ENCODE assay signal across 13 cellular contexts in the genomic region with DNA sequence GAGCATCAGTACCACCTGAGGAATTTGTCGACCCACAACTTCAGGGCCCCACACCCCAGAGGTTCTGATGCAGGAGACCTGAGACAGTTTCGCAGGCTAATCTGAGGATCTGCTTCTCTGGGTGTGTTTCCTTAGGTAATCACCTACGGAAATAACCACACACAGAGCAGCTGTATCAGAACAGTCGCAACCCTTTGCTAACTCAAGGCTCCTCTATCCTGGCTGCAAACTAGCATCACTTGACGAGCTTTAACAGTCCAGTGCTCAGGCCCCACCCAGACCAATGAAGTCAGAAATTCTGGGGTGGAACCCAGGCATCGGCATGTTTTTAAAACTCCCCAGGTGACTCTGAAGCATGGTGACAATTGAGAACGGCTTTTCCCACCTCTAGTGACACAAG. TPM values are rescaled to one million over a fixed set of nuclear protein-coding genes. Genes with fewer than 3 reads are reported as not detected.
DNase-seq lines count a peak whose midpoint lies in the region; ATAC-seq and TF ChIP-seq lines count a peak whose summit lies in the region.
"Had no signal": no experiment of that assay in that cellular context is flagged by ENCODE, and none has a peak within 500 bp of the region (broad histone marks: within the 10 kb centered on the region; RNA-seq: fewer than 3 reads in every experiment).

No MANE protein-coding gene starts in this region.

- TF ChIP-seq CTCF in Caco-2 (IDR thresholded peaks at IDR 0.05; ENCODE audit: insufficient read depth in 1 of 2, low read depth in 1 of 2, low read length in 1 of 2, severe bottlenecking in 1 of 2, unreplicated experiment in 1 of 2) (no peak), GM23338 (conservative IDR thresholded peaks at IDR 0.05; ENCODE audit: low read depth in 2 of 2) (no peak)

- CTCF ChIA-PET in Caco-2 (lab: Charles Lee): interaction anchor here (1.3 kb wide), 1 partner anchor 13 kb away, joined by 4 read pairs; no protein-coding TSS in a partner anchor

- BruUV-seq in Caco-2 (replicated peaks; lab: Mats Ljungman, UMichigan): no TSS peak

- peaks cover 58% of the 10 kb centered on the region for H3K4me1 Mint-ChIP-seq in Caco-2 (ENCODE audit: low read depth, unreplicated experiment)
- H3K4me1 Mint-ChIP-seq in GM23338: peaks cover 18% of the 10 kb centered on the region
- H3K4me1 Mint-ChIP-seq in natural killer cell treated with Interleukin-12 subunit alpha and Interleukin-12 subunit beta and Interleukin-15 and Interleukin-18, amount 100 ng/mL, for 72 hours (ENCODE audit: low read depth in 2 of 2): no peaks in the 10 kb centered on the region

- H3K4me3 ChIP-seq in Caco-2 (ENCODE audit: low read depth, low read length) (no peak overlapping the region), GM23338 (no peak overlapping the region), Karpas-422 (ENCODE audit: low read length) (no peak overlapping the region)
- H3K4me3 ChIP-seq: cardiac muscle cell, heart right ventricle, upper lobe of left lung had no signal

- H3K9me2 ChIP-seq in GM23338 (ENCODE audit: insufficient read depth) (peaks cover 10% of the 10 kb centered on the region; the same call in 1 of the 2 replicates), Karpas-422 (replicated peaks; ENCODE audit: insufficient read depth, low read length) (no peaks in the 10 kb centered on the region)

- H3K79me2 ChIP-seq in GM23338 (replicated peaks; ENCODE audit: insufficient read depth) (no peaks in the 10 kb centered on the region), Karpas-422 (ENCODE audit: low read length) (no peaks in the 10 kb centered on the region)

- H3K9ac ChIP-seq in Karpas-422 (ENCODE audit: low read length): no peak overlapping the region

- ATAC-seq in GM18907 (IDR thresholded peaks at IDR 0.05; ENCODE audit: unreplicated experiment) (peak; percentile 42), GM23338 (no peak)
- no peak for ATAC-seq in natural killer cell treated with Interleukin-12 subunit alpha and Interleukin-12 subunit beta and Interleukin-15 and Interleukin-18, amount 100 ng/mL, for 72 hours
- ATAC-seq: heart right ventricle had no signal

- H3K4me3 Mint-ChIP-seq in Caco-2 (ENCODE audit: unreplicated experiment) (no peak overlapping the region), GM23338 (no peak overlapping the region)
- no peak overlapping the region for H3K4me3 Mint-ChIP-seq in natural killer cell treated with Interleukin-12 subunit alpha and Interleukin-12 subunit beta and Interleukin-15 and Interleukin-18, amount 100 ng/mL, for 72 hours

- no peaks in the 10 kb centered on the region for H3K27me3 Mint-ChIP-seq in Caco-2 (ENCODE audit: insufficient read depth, unreplicated experiment)
- peaks cover 13% of the 10 kb centered on the region for H3K27me3 Mint-ChIP-seq in GM23338 (ENCODE audit: insufficient read depth, low read depth, poor library complexity)
- H3K27me3 Mint-ChIP-seq in natural killer cell treated with Interleukin-12 subunit alpha and Interleukin-12 subunit beta and Interleukin-15 and Interleukin-18, amount 100 ng/mL, for 72 hours: peaks cover 23 to 31% of the 10 kb centered on the region in 2 donors

- H3K4me1 ChIP-seq in Caco-2: peaks cover 71% of the 10 kb centered on the region
- H3K4me1 ChIP-seq in GM23338 (ENCODE audit: insufficient read depth): peaks cover 17% of the 10 kb centered on the region
- peaks cover 44% of the 10 kb centered on the region for H3K4me1 ChIP-seq in Karpas-422 (ENCODE audit: low read length)

- POLR2A ChIA-PET in Caco-2 (lab: Charles Lee): interaction anchor here (0.5 kb wide), 1 partner anchor 11 kb away, joined by 7 read pairs; no protein-coding TSS in a partner anchor

- H3K4me2 ChIP-seq in GM23338 (no peak overlapping the region), Karpas-422 (ENCODE audit: low read depth, low read length, poor library complexity, severe bottlenecking) (no peak overlapping the region)

- H3K27ac ChIP-seq in GM23338 (ENCODE audit: low read depth) (no peak overlapping the region), Karpas-422 (ENCODE audit: low read length) (no peak overlapping the region)
- H3K27ac ChIP-seq: cardiac muscle cell, heart right ventricle, upper lobe of left lung had no signal

- no peaks in the 10 kb centered on the region for H3K27me3 ChIP-seq in Caco-2 (replicated peaks; ENCODE audit: control insufficient read depth, insufficient read depth, low read length)
- no peaks in the 10 kb centered on the region for H3K27me3 ChIP-seq in GM23338 (ENCODE audit: insufficient read depth)
- H3K27me3 ChIP-seq in Karpas-422 (ENCODE audit: low read length): no peaks in the 10 kb centered on the region
- H3K27me3 ChIP-seq: cardiac muscle cell, heart right ventricle, upper lobe of left lung had no signal

- H3K27ac Mint-ChIP-seq in Caco-2 (ENCODE audit: unreplicated experiment) (peak overlapping the region; percentile 89), GM23338 (peak overlapping the region; percentile 44; the same call in 1 of the 2 replicates)
- H3K27ac Mint-ChIP-seq in natural killer cell treated with Interleukin-12 subunit alpha and Interleukin-12 subunit beta and Interleukin-15 and Interleukin-18, amount 100 ng/mL, for 72 hours: no peak overlapping the region

- H3K36me3 ChIP-seq in Caco-2 (ENCODE audit: control insufficient read depth, insufficient read depth, low read length) (peaks cover 2% of the 10 kb centered on the region; the same call in 1 of the 2 replicates), GM23338 (ENCODE audit: insufficient read depth) (no peaks in the 10 kb centered on the region), Karpas-422 (ENCODE audit: insufficient read depth, low read length) (no peaks in the 10 kb centered on the region)
- H3K36me3 ChIP-seq: cardiac muscle cell, heart right ventricle, upper lobe of left lung had no signal

- no peaks in the 10 kb centered on the region for H3F3A ChIP-seq in GM23338 (replicated peaks; ENCODE audit: low read depth)

- H4K20me1 ChIP-seq in GM23338 (replicated peaks; ENCODE audit: insufficient read depth): no peaks in the 10 kb centered on the region
- H4K20me1 ChIP-seq in Karpas-422 (ENCODE audit: insufficient read depth, low read depth, low read length): no peaks in the 10 kb centered on the region

- H3K9me3 ChIP-seq in Caco-2: no peaks in the 10 kb centered on the region
- H3K9me3 ChIP-seq in Karpas-422 (ENCODE audit: low read length): no peaks in the 10 kb centered on the region
- H3K9me3 ChIP-seq: heart right ventricle, upper lobe of left lung had no signal

- DNase-seq in Caco-2 (no peak), GM23338 (ENCODE audit: low spot score) (no peak), Karpas-422 (peak; percentile 60), DMS 273 treated with DMSO at 0.1 percent for 48 hours (lab: John Stamatoyannopoulos, UW) (no peak), cardiac septum (ENCODE audit: low spot score) (no peak), middle frontal gyrus (ENCODE audit: extremely low spot score, low spot score) (no peak)
- DNase-seq in natural killer cell treated with Interleukin-12 subunit alpha and Interleukin-12 subunit beta and Interleukin-15 and Interleukin-18, amount 100 ng/mL, for 72 hours (ENCODE audit: low spot score): no peak
- DNase-seq: activated naive CD4-positive, alpha-beta T cell treated with Interleukin-2 at 50 U/mL for 16 hours; heart right ventricle; nucleus accumbens; upper lobe of left lung had no signal

- intact Hi-C loops in Caco-2 (cut with micrococcal nuclease; ENCODE audit: unreplicated experiment) (no loop called here), cardiac septum (cut with DNase I) (no loop called here)

- H3K36me3 Mint-ChIP-seq in Caco-2 (ENCODE audit: insufficient read depth, unreplicated experiment) (peaks cover 85% of the 10 kb centered on the region), GM23338 (ENCODE audit: low read depth) (peaks cover 4% of the 10 kb centered on the region)
- no peaks in the 10 kb centered on the region for H3K36me3 Mint-ChIP-seq in natural killer cell treated with Interleukin-12 subunit alpha and Interleukin-12 subunit beta and Interleukin-15 and Interleukin-18, amount 100 ng/mL, for 72 hours

- H3K9me3 Mint-ChIP-seq in Caco-2 (ENCODE audit: unreplicated experiment) (no peaks in the 10 kb centered on the region), GM23338 (peaks cover 6% of the 10 kb centered on the region; the same call in 2 of the 3 replicates)
- H3K9me3 Mint-ChIP-seq in natural killer cell treated with Interleukin-12 subunit alpha and Interleukin-12 subunit beta and Interleukin-15 and Interleukin-18, amount 100 ng/mL, for 72 hours: no peaks in the 10 kb centered on the region

- H2AFZ ChIP-seq in GM23338 (no peak overlapping the region), Karpas-422 (ENCODE audit: low read length) (no peak overlapping the region)

RNA-seq across cellular contexts. Expression of a gene that starts 20.7 kb away (rescaled TPM):
- 380 and 443 TPM in 2 replicates for total RNA-seq in Caco-2 (2022)
- 3.6 and 6.1 TPM in 2 replicates for total RNA-seq in GM23338 (2014; rRNA removed; shearing (Covaris generic))
- polyA plus RNA-seq in GM23338 (2016; fragmentation: Nextera tagmentation; extraction: Ambion mirVana): 2.7 and 4.1 TPM in 2 replicates
- total RNA-seq in Karpas-422 (2014; rRNA removed; shearing (Covaris generic); ENCODE audit: low replicate concordance): 1.9 and 3.5 TPM in 2 replicates
- 2.3 TPM for total RNA-seq in cardiac septum
- under 1 TPM; 0.36 to 0.59 TPM for total RNA-seq in natural killer cell treated with Interleukin-12 subunit alpha and Interleukin-12 subunit beta and Interleukin-15 and Interleukin-18, amount 100 ng/mL, for 72 hours

RNA-seq across cellular contexts. Expression of a gene that starts 28.0 kb away (rescaled TPM):
- total RNA-seq in Caco-2 (2022) (110 and 116 TPM in 2 replicates), cardiac septum (111 TPM)
- total RNA-seq in GM23338 (2014; rRNA removed; shearing (Covaris generic)): 89.9 and 91.7 TPM in 2 replicates
- polyA plus RNA-seq in GM23338 (2016; fragmentation: Nextera tagmentation; extraction: Ambion mirVana): 57.6 and 61.7 TPM in 2 replicates
- total RNA-seq in Karpas-422 (2014; rRNA removed; shearing (Covaris generic); ENCODE audit: low replicate concordance): 250 and 484 TPM in 2 replicates
- total RNA-seq in natural killer cell treated with Interleukin-12 subunit alpha and Interleukin-12 subunit beta and Interleukin-15 and Interleukin-18, amount 100 ng/mL, for 72 hours: 100 to 1,000 TPM; 103 to 112 TPM

RNA-seq across cellular contexts. Expression of a gene that starts 35.2 kb away (rescaled TPM):
- 149 TPM in 2 replicates for total RNA-seq in Caco-2 (2022)
- total RNA-seq in GM23338 (2014; rRNA removed; shearing (Covaris generic)): 131 and 138 TPM in 2 replicates
- 617 and 691 TPM in 2 replicates for polyA plus RNA-seq in GM23338 (2016; fragmentation: Nextera tagmentation; extraction: Ambion mirVana)
- total RNA-seq in Karpas-422 (2014; rRNA removed; shearing (Covaris generic); ENCODE audit: low replicate concordance): 71.3 and 107 TPM in 2 replicates
- total RNA-seq in cardiac septum: 96.7 TPM
- 100 to 1,000 TPM; 116 to 134 TPM for total RNA-seq in natural killer cell treated with Interleukin-12 subunit alpha and Interleukin-12 subunit beta and Interleukin-15 and Interleukin-18, amount 100 ng/mL, for 72 hours

RNA-seq across cellular contexts. Expression of a gene that starts 41.9 kb away (rescaled TPM):
- 57.2 and 62.9 TPM in 2 replicates for total RNA-seq in Caco-2 (2022)
- 48.9 and 56.4 TPM in 2 replicates for total RNA-seq in GM23338 (2014; rRNA removed; shearing (Covaris generic))
- 6.5 and 7.0 TPM in 2 replicates for polyA plus RNA-seq in GM23338 (2016; fragmentation: Nextera tagmentation; extraction: Ambion mirVana)
- total RNA-seq in Karpas-422 (2014; rRNA removed; shearing (Covaris generic); ENCODE audit: low replicate concordance): 0.72 and 1.9 TPM in 2 replicates
- total RNA-seq in cardiac septum: 26.1 TPM
- 1 to 10 TPM; 3.7 to 8.0 TPM for total RNA-seq in natural killer cell treated with Interleukin-12 subunit alpha and Interleukin-12 subunit beta and Interleukin-15 and Interleukin-18, amount 100 ng/mL, for 72 hours

Comparison
In these comparisons a context has a peak if more than half of its experiments do, and no peak if none do; other contexts are left out.
1. H3K27ac Mint-ChIP-seq: peak in Caco-2 (single experiment) and GM23338 (single experiment); none in natural killer cell treated with Interleukin-12 subunit alpha and Interleukin-12 subunit beta and Interleukin-15 and Interleukin-18, amount 100 ng/mL, for 72 hours (0 of 2).
2. RNA of a gene that starts 20.7 kb away (total RNA-seq): 380 to 443 TPM in Caco-2; 3.6 to 6.1 TPM in GM23338, 1.9 to 3.5 TPM in Karpas-422, 2.3 TPM in cardiac septum (single experiment) and 0.36 to 0.59 TPM in natural killer cell treated with Interleukin-12 subunit alpha and Interleukin-12 subunit beta and Interleukin-15 and Interleukin-18, amount 100 ng/mL, for 72 hours; every median in the first group is over 10 times any median in the second.